Comparison of ENCODE assay signal across 14 cellular contexts in the genomic region with DNA sequence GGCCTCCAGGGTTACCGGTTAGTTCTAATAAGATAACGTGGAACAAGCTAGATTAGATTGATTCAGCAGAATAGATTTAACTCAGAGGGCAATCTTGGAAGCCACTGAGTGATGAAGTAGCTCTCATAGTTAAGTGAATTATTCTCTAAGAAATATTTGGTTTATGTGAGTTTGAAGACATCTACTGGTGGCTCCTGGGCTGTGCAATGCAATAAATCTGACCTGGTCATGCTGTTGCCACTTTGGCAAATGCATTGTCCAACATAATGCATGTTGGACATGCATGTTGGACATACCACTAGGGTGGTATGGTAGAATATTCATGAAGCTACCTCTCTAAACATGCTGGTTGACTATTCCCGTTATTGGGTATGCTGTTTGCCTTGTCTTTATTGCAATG.
DNase-seq lines count a peak whose midpoint lies in the region; ATAC-seq and TF ChIP-seq lines count a peak whose summit lies in the region.
"Had no signal": no experiment of that assay in that cellular context is flagged by ENCODE, and none has a peak within 500 bp of the region (broad histone marks: within the 10 kb centered on the region; RNA-seq: fewer than 3 reads in every experiment).

No MANE protein-coding gene starts in this region.

- no peak overlapping the region for H3K27ac ChIP-seq in WERI-Rb-1
- H3K27ac ChIP-seq: SJSA1 had no signal

- TF ChIP-seq POLR2A in NB4 (IDR thresholded peaks at IDR 0.05; ENCODE audit: extremely low read depth, insufficient read length) = no peak

- no peaks in the 10 kb centered on the region for H3K36me3 ChIP-seq in WERI-Rb-1
- H3K36me3 ChIP-seq: SJSA1 had no signal

- H3K27me3 ChIP-seq in WERI-Rb-1 (ENCODE audit: insufficient read depth, low read depth, severe bottlenecking) = no peaks in the 10 kb centered on the region
- H3K27me3 ChIP-seq: SJSA1 had no signal

- DNase-seq in NB4 (ENCODE audit: low read depth) (peak; percentile 4), WERI-Rb-1 (no peak), RPMI8226 (no peak), T-helper 9 cell (no peak), hippocampal formation (lab: John Stamatoyannopoulos, UW) (no peak)
- DNase-seq: CD4-positive, alpha-beta memory T cell; DMS79; H7; MM.1S; NCI-H1417; NCI-H187 treated with DMSO at 0.1 percent for 48 hours had no signal

- TF ChIP-seq CTCF in GM12875 (IDR thresholded peaks at IDR 0.05; ENCODE audit: borderline replicate concordance, insufficient read depth, low read depth, low read length) (peak; percentile 23; the same call in 1 of the 2 replicates), NB4 (IDR thresholded peaks at IDR 0.05; ENCODE audit: low read depth, low read length) (no peak), WERI-Rb-1 (IDR thresholded peaks at IDR 0.05; ENCODE audit: low read depth, low read length) (0 out of 2 replicates have a peak, but pooled peaks have one; percentile 21)

- H3K9me3 ChIP-seq in WERI-Rb-1 (ENCODE audit: severe bottlenecking) = no peaks in the 10 kb centered on the region
- H3K9me3 ChIP-seq: SJSA1 had no signal

- no peak for ATAC-seq in HG02588 (IDR thresholded peaks at IDR 0.05; ENCODE audit: unreplicated experiment)

- H3K4me3 ChIP-seq in GM12875 (ENCODE audit: low read depth, low read length) (no peak overlapping the region), NB4 (ENCODE audit: low read depth, low read length) (no peak overlapping the region), WERI-Rb-1 (ENCODE audit: low read depth, low read length) (no peak overlapping the region)
- H3K4me3 ChIP-seq: SJSA1 had no signal
